10 cellular contexts compared by ENCODE assay signal in the genomic region with DNA sequence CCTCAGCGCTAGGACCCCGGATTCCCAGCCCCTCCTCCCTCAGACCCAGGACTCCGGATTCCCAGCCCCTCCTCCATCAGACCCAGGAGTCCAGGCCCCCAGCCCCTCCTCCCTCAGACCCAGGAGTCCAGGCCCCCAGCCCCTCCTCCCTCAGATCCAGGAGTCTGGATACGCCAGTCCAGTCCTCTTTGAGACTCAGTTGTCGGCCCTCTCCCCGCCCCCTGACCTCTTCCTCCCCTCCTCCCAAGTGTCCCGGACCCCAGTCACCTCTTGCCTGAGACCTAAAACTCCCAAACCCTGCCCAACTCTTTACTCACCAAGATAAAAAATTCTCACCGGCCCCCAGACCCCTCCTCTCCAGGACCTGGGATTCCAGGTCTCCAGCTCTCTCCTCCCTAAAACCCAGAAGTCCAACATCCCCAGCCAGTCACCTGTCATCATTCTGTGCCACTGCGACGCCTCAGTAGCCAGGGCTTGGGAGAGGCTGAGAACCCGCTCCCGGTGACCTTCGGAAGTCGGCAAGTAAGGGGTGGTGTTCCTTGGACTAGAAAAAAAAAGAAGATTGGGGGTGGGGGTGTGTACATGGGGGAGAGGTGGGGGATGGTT. TPM values are rescaled to one million over a fixed set of nuclear protein-coding genes. Genes with fewer than 3 reads are reported as not detected.
DNase-seq lines count a peak whose midpoint lies in the region; ATAC-seq and TF ChIP-seq lines count a peak whose summit lies in the region.
"Had no signal": no experiment of that assay in that cellular context is flagged by ENCODE, and none has a peak within 500 bp of the region (broad histone marks: within the 10 kb centered on the region; RNA-seq: fewer than 3 reads in every experiment).

No MANE protein-coding gene starts in this region.

- CTCF ChIA-PET in IMR-90 (lab: Yijun Ruan, JAX): interaction anchor here (2.0 kb wide), 1 partner anchor 42 kb away, joined by 14 read pairs; no protein-coding TSS in a partner anchor

- no peaks in the 10 kb centered on the region for H3K9me3 ChIP-seq in BLaER1
- H3K9me3 ChIP-seq in IMR-90 (ENCODE audit: control insufficient read depth, insufficient read depth, low read length): no peaks in the 10 kb centered on the region
- H3K9me3 ChIP-seq in neural cell (ENCODE audit: low read length): no peaks in the 10 kb centered on the region
- H3K9me3 ChIP-seq in osteoblast (ENCODE audit: low read depth, low read length): no peaks in the 10 kb centered on the region
- H3K9me3 ChIP-seq: gastrocnemius medialis had no signal

- no peak overlapping the region for H2BK15ac ChIP-seq in IMR-90 (ENCODE audit: low read depth, low read length)

- intact Hi-C loops in IMR-90 (cut with micrococcal nuclease): no loop called here

- TF ChIP-seq POLR2A in IMR-90 (IDR thresholded peaks at IDR 0.05; ENCODE audit: low read depth, low read length): no peak

- peak overlapping the region; percentile 71; the same call in 1 of the 2 replicates for H3K9ac ChIP-seq in BLaER1
- no peak overlapping the region for H3K9ac ChIP-seq in IMR-90 (ENCODE audit: low read depth, low read length)
- no peak overlapping the region for H3K9ac ChIP-seq in neural cell (ENCODE audit: low read length)

- H4K91ac ChIP-seq in IMR-90 (ENCODE audit: insufficient read depth, low read depth, low read length): no peak overlapping the region

- H3K4ac ChIP-seq in IMR-90 (ENCODE audit: low read depth, low read length): no peak overlapping the region; the same call in 1 of the 2 replicates

- peaks cover 46% of the 10 kb centered on the region for H3K4me1 ChIP-seq in BLaER1
- peaks cover 12% of the 10 kb centered on the region for H3K4me1 ChIP-seq in IMR-90 (ENCODE audit: control insufficient read depth, insufficient read depth, low read length)
- H3K4me1 ChIP-seq in osteoblast (ENCODE audit: insufficient read depth, low read length): peaks cover 8% of the 10 kb centered on the region

- H3K4me3 ChIP-seq in BLaER1 (peak overlapping the region; percentile 63), IMR-90 (ENCODE audit: insufficient read depth, low read depth, low read length) (no peak overlapping the region), coronary artery (peak overlapping the region; percentile 68), neural cell (ENCODE audit: low read length) (peak overlapping the region; percentile 54), osteoblast (ENCODE audit: insufficient read depth, low read length) (no peak overlapping the region)

- peak overlapping the region; percentile 92 for H3K4me2 ChIP-seq in BLaER1
- peak overlapping the region; percentile 23; the same call in 1 of the 2 replicates for H3K4me2 ChIP-seq in IMR-90 (ENCODE audit: low read depth, low read length)
- H3K4me2 ChIP-seq in neural cell (ENCODE audit: low read length): no peak overlapping the region
- no peak overlapping the region for H3K4me2 ChIP-seq in osteoblast (ENCODE audit: insufficient read depth, low read length)

- H4K8ac ChIP-seq in IMR-90 (ENCODE audit: low read depth in 2 of 2, low read length in 2 of 2): peak overlapping the region in 1 of 2 experiments; percentile 46; a peak in 1 of 4 replicates

- WGBS in IMR-90 (ENCODE audit: extremely low coverage in 2 of 2, insufficient read length in 1 of 2), 2 experiments: 80% methylated on average over 1 of the region's 14 CpGs; no CpG with 5 or more reads in 1 of the 2 experiments

- 0 out of 4 replicates have a peak, but pooled peaks cover 0 to 4% of the 10 kb centered on the region in 2 experiments for H3K79me1 ChIP-seq in IMR-90 (ENCODE audit: low read depth in 1 of 2, low read length in 2 of 2)

- H2BK5ac ChIP-seq in IMR-90 (ENCODE audit: low read depth, low read length, poor library complexity, severe bottlenecking): no peak overlapping the region

- H3K27ac ChIP-seq in BLaER1: 0 out of 2 replicates have a peak overlapping the region, but pooled peaks have one; percentile 80
- no peak overlapping the region for H3K27ac ChIP-seq in IMR-90 (ENCODE audit: insufficient read depth, low read length)
- H3K27ac ChIP-seq in coronary artery: peak overlapping the region; percentile 85 to 88
- no peak overlapping the region for H3K27ac ChIP-seq in neural cell (ENCODE audit: low read length)
- H3K27ac ChIP-seq in osteoblast (ENCODE audit: low read depth, low read length): no peak overlapping the region
- H3K27ac ChIP-seq: RWPE1 had no signal

- H3K56ac ChIP-seq in IMR-90 (ENCODE audit: extremely low read depth, insufficient read depth, low read length): no peak overlapping the region

- in situ Hi-C loops in IMR-90 (cut with MboI; ENCODE audit: low sequenced_read_pairs): loop anchor here (5.0 to 10.0 kb wide), 2 partner anchors 45 to 193 kb away; a partner anchor contains a TSS

- H3K18ac ChIP-seq in IMR-90 (ENCODE audit: low read depth, low read length): no peak overlapping the region

- no peaks in the 10 kb centered on the region for H3K9me1 ChIP-seq in IMR-90 (ENCODE audit: insufficient read depth, low read length)

- no peak for TF ChIP-seq CTCF in IMR-90 (conservative IDR thresholded peaks at IDR 0.05; ENCODE audit: low read depth, low read length)
- no peak for TF ChIP-seq CTCF in coronary artery (IDR thresholded peaks at IDR 0.05)
- TF ChIP-seq CTCF in neural cell (IDR thresholded peaks at IDR 0.05; ENCODE audit: poor library complexity, severe bottlenecking): no peak
- no peak for TF ChIP-seq CTCF in osteoblast (IDR thresholded peaks at IDR 0.05; ENCODE audit: extremely low read depth, low read depth, low read length)

- no peak overlapping the region for H2AK5ac ChIP-seq in IMR-90 (ENCODE audit: low read depth, low read length)

- ATAC-seq in IMR-90 (ENCODE audit: low read depth) (no peak), HG02759 (IDR thresholded peaks at IDR 0.05; ENCODE audit: unreplicated experiment) (no peak), HG03025 (IDR thresholded peaks at IDR 0.05; ENCODE audit: low FRiP score, unreplicated experiment) (no peak)
- ATAC-seq: gastrocnemius medialis had no signal

- no peak overlapping the region for H2AK9ac ChIP-seq in IMR-90 (replicated peaks; ENCODE audit: low read depth, low read length, poor library complexity)

- no peak overlapping the region for H2BK120ac ChIP-seq in IMR-90 (ENCODE audit: low read depth, low read length)

- H4K20me1 ChIP-seq in BLaER1 (no peaks in the 10 kb centered on the region), IMR-90 (ENCODE audit: insufficient read depth, low read length) (no peaks in the 10 kb centered on the region), neural cell (ENCODE audit: insufficient read depth) (no peaks in the 10 kb centered on the region), osteoblast (ENCODE audit: insufficient read depth, low read length) (peaks cover 3% of the 10 kb centered on the region)

- H3K36me3 ChIP-seq in BLaER1: no peaks in the 10 kb centered on the region
- peaks cover 5% of the 10 kb centered on the region for H3K36me3 ChIP-seq in IMR-90 (ENCODE audit: control insufficient read depth, insufficient read depth, low read length)
- H3K36me3 ChIP-seq in neural cell (ENCODE audit: insufficient read depth, low read length): no peaks in the 10 kb centered on the region
- H3K36me3 ChIP-seq in osteoblast (ENCODE audit: insufficient read depth, low read length): peaks cover 11% of the 10 kb centered on the region
- H3K36me3 ChIP-seq: gastrocnemius medialis had no signal

- no peak overlapping the region for H3K14ac ChIP-seq in IMR-90 (replicated peaks; ENCODE audit: low read depth, low read length)

- no TSS peak for BruUV-seq in IMR-90 (replicated peaks; lab: Mats Ljungman, UMichigan)

- H3K9me2 ChIP-seq in neural cell (ENCODE audit: insufficient read depth, low read length): no peaks in the 10 kb centered on the region

- no peaks in the 10 kb centered on the region for H3F3A ChIP-seq in neural cell (ENCODE audit: insufficient read depth, low read length, poor library complexity, severe bottlenecking)

- DNase-seq in IMR-90 (no peak), coronary artery (ENCODE audit: low spot score) (no peak), cerebellar nuclear complex (lab: John Stamatoyannopoulos, UW) (no peak), osteoblast (ENCODE audit: insufficient read length, low spot score, missing footprints) (no peak)

- H2AFZ ChIP-seq in IMR-90 (replicated peaks; ENCODE audit: low read length, poor library complexity) (peak overlapping the region; percentile 70), neural cell (ENCODE audit: low read depth, low read length) (no peak overlapping the region), osteoblast (ENCODE audit: low read length) (no peak overlapping the region)

- dilution Hi-C loops in IMR-90 (cut with HindIII; ENCODE audit: low sequenced_read_pairs, unreplicated experiment): no loop called here

- no peak for TF ChIP-seq EP300 in neural cell (conservative IDR thresholded peaks at IDR 0.05; ENCODE audit: poor library complexity, severe bottlenecking)

- no peak overlapping the region for H2BK20ac ChIP-seq in IMR-90 (ENCODE audit: low read depth, low read length)

- TF ChIP-seq RAD21 in IMR-90 (IDR thresholded peaks at IDR 0.05; ENCODE audit: low read length): no peak
- TF ChIP-seq RAD21 in neural cell (conservative IDR thresholded peaks at IDR 0.05): no peak

- POLR2A ChIA-PET in IMR-90 (lab: Charles Lee; ENCODE audit: unreplicated experiment): interaction anchor here (0.5 kb wide), 1 partner anchor 116 kb away, joined by 7 read pairs; no protein-coding TSS in a partner anchor

- H3K23ac ChIP-seq in IMR-90 (ENCODE audit: low read depth, low read length): no peak overlapping the region

- H3K27me3 ChIP-seq in BLaER1 (no peaks in the 10 kb centered on the region), IMR-90 (ENCODE audit: control insufficient read depth, insufficient read depth, low read length) (no peaks in the 10 kb centered on the region), neural cell (ENCODE audit: insufficient read depth, low read depth, low read length) (no peaks in the 10 kb centered on the region), osteoblast (ENCODE audit: insufficient read depth, low read length) (no peaks in the 10 kb centered on the region)
- H3K27me3 ChIP-seq: gastrocnemius medialis had no signal

- H3K79me2 ChIP-seq in neural cell (replicated peaks; ENCODE audit: insufficient read depth, low read length) (no peaks in the 10 kb centered on the region), osteoblast (ENCODE audit: insufficient read depth, low read length) (no peaks in the 10 kb centered on the region)

- no peak overlapping the region for H4K5ac ChIP-seq in IMR-90 (ENCODE audit: low read depth, low read length)

RNA-seq across cellular contexts. Expression of a gene that starts 1.4 kb away (rescaled TPM):
- total RNA-seq in IMR-90 (2012; rRNA removed) (0.54 and 0.56 TPM in 2 replicates), osteoblast (1.8 and 2.1 TPM in 2 replicates)
- polyA plus RNA-seq in IMR-90 (2012; rRNA removed) (4.5 and 5.6 TPM in 2 replicates), neural cell (0.40 and 0.44 TPM in 2 replicates)
- 7.9 TPM in 2 replicates for polyA plus RNA-seq in IMR-90 (2012; cell fraction: cytosol; rRNA removed)
- polyA plus RNA-seq in IMR-90 (2012; cell fraction: nucleus; rRNA removed; ENCODE audit: low replicate concordance): 14.0 and 14.9 TPM in 2 replicates
- not detected in 2 replicates for polyA minus RNA-seq in neural cell

RNA-seq across cellular contexts. Expression of a gene that starts 26.9 kb away (rescaled TPM):
- total RNA-seq in IMR-90 (2012; rRNA removed) (20.1 and 21.7 TPM in 2 replicates), osteoblast (29.7 and 30.1 TPM in 2 replicates)
- polyA plus RNA-seq in IMR-90 (2012; rRNA removed) (42.2 and 45.3 TPM in 2 replicates), neural cell (19.5 and 28.5 TPM in 2 replicates)
- 28.9 and 55.2 TPM in 2 replicates for polyA plus RNA-seq in IMR-90 (2012; cell fraction: cytosol; rRNA removed)
- polyA plus RNA-seq in IMR-90 (2012; cell fraction: nucleus; rRNA removed; ENCODE audit: low replicate concordance): 35.9 and 75.7 TPM in 2 replicates
- polyA minus RNA-seq in neural cell: 15.5 and 15.6 TPM in 2 replicates

RNA-seq across cellular contexts. Expression of a gene that starts 30.7 kb away (rescaled TPM):
- total RNA-seq in IMR-90 (2012; rRNA removed) (4.2 and 4.5 TPM in 2 replicates), osteoblast (21.4 and 28.6 TPM in 2 replicates)
- polyA plus RNA-seq in IMR-90 (2012; rRNA removed) (14.4 and 17.2 TPM in 2 replicates), neural cell (not detected in 2 replicates)
- polyA plus RNA-seq in IMR-90 (2012; cell fraction: cytosol; rRNA removed): 17.5 and 22.0 TPM in 2 replicates
- 28.8 and 60.3 TPM in 2 replicates for polyA plus RNA-seq in IMR-90 (2012; cell fraction: nucleus; rRNA removed; ENCODE audit: low replicate concordance)
- polyA minus RNA-seq in neural cell: not detected in 2 replicates

RNA-seq across cellular contexts. Expression of a gene that starts 34.5 kb away (rescaled TPM):
- total RNA-seq in IMR-90 (2012; rRNA removed) (26.7 and 39.4 TPM in 2 replicates), osteoblast (70.4 and 84.0 TPM in 2 replicates)
- polyA plus RNA-seq in IMR-90 (2012; rRNA removed) (87.7 and 104 TPM in 2 replicates), neural cell (73.3 and 73.6 TPM in 2 replicates)
- 79.7 and 87.7 TPM in 2 replicates for polyA plus RNA-seq in IMR-90 (2012; cell fraction: cytosol; rRNA removed)
- polyA plus RNA-seq in IMR-90 (2012; cell fraction: nucleus; rRNA removed; ENCODE audit: low replicate concordance): 144 and 158 TPM in 2 replicates
- polyA minus RNA-seq in neural cell: 70.4 and 85.9 TPM in 2 replicates

Comparison
In these comparisons a context has a peak if more than half of its experiments do, and no peak if none do; other contexts are left out.
1. H3K27ac ChIP-seq: peak in BLaER1 (single experiment) and coronary artery (2 of 2); none in IMR-90 (single experiment), neural cell (single experiment) and osteoblast (single experiment).
2. H3K4me2 ChIP-seq: peak in BLaER1 (single experiment) and IMR-90 (single experiment); none in neural cell (single experiment) and osteoblast (single experiment).
3. H3K4me3 ChIP-seq: peak in BLaER1 (single experiment), coronary artery (single experiment) and neural cell (single experiment); none in IMR-90 (single experiment) and osteoblast (single experiment).